Comparison of ENCODE assay signal across 9 cellular contexts in genomic region chr4:140158234-140159030, GRCh38. TPM values are rescaled to one million over a fixed set of nuclear protein-coding genes. Genes with fewer than 3 reads are reported as not detected.
DNase-seq lines count a peak whose midpoint lies in the region; ATAC-seq lines count a peak whose summit lies in the region.
"Had no signal": no experiment of that assay in that cellular context is flagged by ENCODE, and none has a peak within 500 bp of the region (broad histone marks: within the 10 kb centered on the region; RNA-seq: fewer than 3 reads in every experiment).

No MANE protein-coding gene starts in this region.

- H3K27ac Mint-ChIP-seq in stimulated activated naive CD8-positive, alpha-beta T cell treated with anti-CD3 and anti-CD28 coated beads, Interleukin-15, amount 100 ng/mL, for 72 hours: no peak overlapping the region

- H3K4me1 Mint-ChIP-seq in stimulated activated naive CD8-positive, alpha-beta T cell treated with anti-CD3 and anti-CD28 coated beads, Interleukin-15, amount 100 ng/mL, for 72 hours: peaks cover 42% of the 10 kb centered on the region

- DNase-seq in DMS53 treated with DMSO at 0.1 percent for 48 hours (lab: John Stamatoyannopoulos, UW; ENCODE audit: unreplicated experiment): peak; percentile 27
- peak; percentile 71 for DNase-seq in NCI-H2081 treated with DMSO at 0.1 percent for 48 hours (lab: John Stamatoyannopoulos, UW)
- DNase-seq in astrocyte of the hippocampus (ENCODE audit: low read depth, low spot score): peak; percentile 67
- DNase-seq in myocyte (ENCODE audit: low read depth): peak; percentile 28
- DNase-seq in stimulated activated naive CD8-positive, alpha-beta T cell treated with anti-CD3 and anti-CD28 coated beads, Interleukin-15, amount 100 ng/mL, for 72 hours: no peak
- no peak for DNase-seq in 8988T
- DNase-seq in activated gamma-delta T cell (lab: John Stamatoyannopoulos, UW): no peak
- DNase-seq: SJCRH30 had no signal

- no peak overlapping the region for H3K4me3 Mint-ChIP-seq in stimulated activated naive CD8-positive, alpha-beta T cell treated with anti-CD3 and anti-CD28 coated beads, Interleukin-15, amount 100 ng/mL, for 72 hours

- ATAC-seq in stimulated activated naive CD8-positive, alpha-beta T cell treated with anti-CD3 and anti-CD28 coated beads, Interleukin-15, amount 100 ng/mL, for 72 hours: no peak
- ATAC-seq in GM21737 (IDR thresholded peaks at IDR 0.05; ENCODE audit: unreplicated experiment): no peak

- peaks cover 7% of the 10 kb centered on the region for H3K27me3 Mint-ChIP-seq in stimulated activated naive CD8-positive, alpha-beta T cell treated with anti-CD3 and anti-CD28 coated beads, Interleukin-15, amount 100 ng/mL, for 72 hours

- no peaks in the 10 kb centered on the region for H3K9me3 Mint-ChIP-seq in stimulated activated naive CD8-positive, alpha-beta T cell treated with anti-CD3 and anti-CD28 coated beads, Interleukin-15, amount 100 ng/mL, for 72 hours

RNA-seq across cellular contexts. Expression of gene MAML3, which starts 4.4 kb away (rescaled TPM):
- total RNA-seq in myocyte: 0.21 and 0.43 TPM in 2 replicates
- 1.7 TPM for polyA plus RNA-seq in myocyte (2012)

Comparison
In these comparisons a context has a peak if more than half of its experiments do, and no peak if none do; other contexts are left out.
1. DNase-seq: peak in DMS53 treated with DMSO at 0.1 percent for 48 hours (single experiment), NCI-H2081 treated with DMSO at 0.1 percent for 48 hours (single experiment), astrocyte of the hippocampus (single experiment) and myocyte (single experiment); none in stimulated activated naive CD8-positive, alpha-beta T cell treated with anti-CD3 and anti-CD28 coated beads, Interleukin-15, amount 100 ng/mL, for 72 hours (0 of 2), 8988T (single experiment) and activated gamma-delta T cell (single experiment).